Comparison of ENCODE assay signal across 1 cellular context in genomic region chr17:50169121-50169764, GRCh38.
TF ChIP-seq lines count a peak whose summit lies in the region.

No MANE protein-coding gene starts in this region.

TF ChIP-seq in K562, 482 proteins besides CTCF, POLR2A, EP300 and RAD21 (continued from another document and continues in another):
- TF ChIP-seq MBD1 (CRISPR knock-in tag; IDR thresholded peaks at IDR 0.05) (no peak), BHLHE40 (IDR thresholded peaks at IDR 0.05; ENCODE audit: low read length) (peak; percentile 21; the same call in 1 of the 2 replicates), NFXL1 (CRISPR knock-in tag; IDR thresholded peaks at IDR 0.05) (no peak), PREB (CRISPR knock-in tag; IDR thresholded peaks at IDR 0.05) (no peak), POLR2B (IDR thresholded peaks at IDR 0.05; ENCODE audit: low read depth, partially characterized antibody) (no peak), E2F4 (CRISPR knock-in tag; IDR thresholded peaks at IDR 0.05; ENCODE audit: low read depth) (no peak), MAFF (IDR thresholded peaks at IDR 0.05; ENCODE audit: low read length) (no peak), CC2D1A (IDR thresholded peaks at IDR 0.05) (peak; percentile 69), ZNF274 (IDR thresholded peaks at IDR 0.05; ENCODE audit: borderline replicate concordance, low read depth, low read length) (no peak), ZNF347 (CRISPR knock-in tag; IDR thresholded peaks at IDR 0.05; ENCODE audit: low read depth) (no peak), RB1 (IDR thresholded peaks at IDR 0.05; ENCODE audit: low read depth) (0 out of 2 replicates have a peak, but pooled peaks have one; percentile 57), YBX1 (IDR thresholded peaks at IDR 0.05) (no peak), MYC (IDR thresholded peaks at IDR 0.05; ENCODE audit: low read depth, low read length) (0 out of 2 replicates have a peak, but pooled peaks have one; percentile 37), MYC (CRISPR knock-in tag; IDR thresholded peaks at IDR 0.05; ENCODE audit: borderline replicate concordance, low read depth) (no peak), SMAD3 (CRISPR knock-in tag; conservative IDR thresholded peaks at IDR 0.05) (no peak), CTBP1 (IDR thresholded peaks at IDR 0.05; ENCODE audit: borderline replicate concordance) (peak; percentile 36; the same call in 1 of the 2 replicates), ZBTB7A (IDR thresholded peaks at IDR 0.05; ENCODE audit: borderline replicate concordance, control insufficient read depth, low read depth, low read length) (peak; percentile 88), ARID1B (IDR thresholded peaks at IDR 0.05) (peak; percentile 45; the same call in 1 of the 2 replicates), ZNF316 (IDR thresholded peaks at IDR 0.05) (no peak), ZNF655 (CRISPR knock-in tag; IDR thresholded peaks at IDR 0.05) (no peak), TBL1XR1 (IDR thresholded peaks at IDR 0.05; ENCODE audit: low read length in 2 of 2) (0 out of 4 replicates have a peak, but pooled peaks of 1 of the 2 experiments have one; percentile 44), ZNF280A (IDR thresholded peaks at IDR 0.05; ENCODE audit: low read depth, partially characterized antibody) (no peak), ESRRA (IDR thresholded peaks at IDR 0.05; ENCODE audit: borderline replicate concordance, low read depth) (no peak), HSF4 (CRISPR knock-in tag; IDR thresholded peaks at IDR 0.05; ENCODE audit: borderline replicate concordance) (no peak), L3MBTL2 (IDR thresholded peaks at IDR 0.05) (no peak), KDM1A (IDR thresholded peaks at IDR 0.05) (no peak), HCFC1 (IDR thresholded peaks at IDR 0.05; ENCODE audit: low read depth, low read length) (no peak), ARNT (IDR thresholded peaks at IDR 0.05) (0 out of 4 replicates have a peak, but pooled peaks of 1 of the 2 experiments have one; percentile 31), SIN3A (IDR thresholded peaks at IDR 0.05; ENCODE audit: borderline replicate concordance in 2 of 2, control insufficient read depth in 1 of 2, low read depth in 2 of 2, low read length in 2 of 2) (no peak), FOXK2 (conservative IDR thresholded peaks at IDR 0.05 in 1 of 2, IDR thresholded peaks at IDR 0.05 in 1 of 2; ENCODE audit: low read depth in 2 of 2) (peak; percentile 23 to 28; a peak in 1 of 4 replicates), YY1 (IDR thresholded peaks at IDR 0.05; ENCODE audit: borderline replicate concordance in 1 of 3, control insufficient read depth in 1 of 3, extremely low read depth in 1 of 3, insufficient read depth in 3 of 3, insufficient read length in 1 of 3, insufficient replicate concordance in 2 of 3, low read depth in 1 of 3, low read length in 2 of 3) (peak in 1 of 3 experiments; percentile 44), CTCFL (IDR thresholded peaks at IDR 0.05; ENCODE audit: borderline replicate concordance, insufficient read depth, low read depth, low read length, poor library complexity, severe bottlenecking) (no peak), ZNF77 (CRISPR knock-in tag; IDR thresholded peaks at IDR 0.05) (no peak), CHD7 (IDR thresholded peaks at IDR 0.05; ENCODE audit: low read depth, low read length) (no peak), SP2 (IDR thresholded peaks at IDR 0.05; ENCODE audit: extremely low read depth, low read depth, low read length, poor library complexity, severe bottlenecking) (no peak), ZNF57 (CRISPR knock-in tag; IDR thresholded peaks at IDR 0.05) (no peak), NBN (IDR thresholded peaks at IDR 0.05; ENCODE audit: low read depth) (0 out of 2 replicates have a peak, but pooled peaks have one; percentile 30), HMG20B (CRISPR knock-in tag; IDR thresholded peaks at IDR 0.05) (no peak), IRF1 (CRISPR knock-in tag; IDR thresholded peaks at IDR 0.05; ENCODE audit: borderline replicate concordance) (no peak)
